ENCODE assay signal across 15 cellular contexts in the genomic region with DNA sequence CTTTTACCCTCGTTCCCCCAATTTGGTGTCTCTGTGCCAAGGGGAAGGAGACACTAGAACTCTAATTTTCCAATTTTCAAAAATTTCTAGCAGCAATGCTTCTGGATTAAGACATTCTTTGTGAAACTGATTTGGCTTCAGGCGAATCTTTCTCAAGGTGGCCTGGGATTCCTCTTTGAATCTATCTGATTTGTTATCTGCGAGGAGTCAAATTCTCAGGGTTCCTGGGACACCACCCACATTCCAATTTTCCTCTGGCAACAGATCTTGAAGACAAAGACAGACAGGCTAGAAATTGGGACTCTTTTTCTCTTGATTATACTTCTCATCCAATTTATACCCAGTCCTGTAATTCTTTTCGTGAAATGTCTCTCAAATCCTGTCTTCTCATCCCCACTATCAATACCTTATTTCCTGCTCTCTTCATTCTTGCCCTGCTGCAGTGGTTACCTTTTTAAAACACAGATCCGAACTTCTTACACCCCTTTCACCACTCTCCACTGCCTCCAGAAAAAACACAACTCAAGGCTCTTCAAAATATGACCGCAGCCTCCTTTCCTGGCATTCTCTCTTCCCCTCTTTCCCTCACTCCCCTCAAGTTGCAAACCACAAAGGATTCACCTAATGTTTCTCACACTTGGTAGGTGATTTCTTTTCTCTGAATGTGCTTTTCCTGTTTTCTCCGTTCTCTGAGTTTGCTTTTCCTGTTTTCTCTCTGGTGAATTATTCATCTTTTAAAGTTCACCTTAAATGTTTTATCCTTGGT. TPM values are rescaled to one million over a fixed set of nuclear protein-coding genes. Genes with fewer than 3 reads are reported as not detected.
DNase-seq lines count a peak whose midpoint lies in the region; ATAC-seq and TF ChIP-seq lines count a peak whose summit lies in the region.
"Had no signal": no experiment of that assay in that cellular context is flagged by ENCODE, and none has a peak within 500 bp of the region (broad histone marks: within the 10 kb centered on the region; RNA-seq: fewer than 3 reads in every experiment).

No MANE protein-coding gene starts in this region.

- H4K20me1 ChIP-seq in GM23338 (replicated peaks; ENCODE audit: insufficient read depth), result peaks cover 9% of the 10 kb centered on the region
- H4K20me1 ChIP-seq in osteoblast (ENCODE audit: insufficient read depth, low read length), result peaks cover 17% of the 10 kb centered on the region

- peak overlapping the region; percentile 80 for H3K4me2 ChIP-seq in GM23338
- H3K4me2 ChIP-seq in osteoblast (ENCODE audit: insufficient read depth, low read length), result no peak overlapping the region

- H3K36me3 ChIP-seq in GM23338 (ENCODE audit: insufficient read depth) (no peaks in the 10 kb centered on the region), osteoblast (ENCODE audit: insufficient read depth, low read length) (no peaks in the 10 kb centered on the region), HAP-1 (replicated peaks) (no peaks in the 10 kb centered on the region)
- H3K36me3 ChIP-seq: ascending aorta had no signal

- H3K9me3 Mint-ChIP-seq in T-helper 2 cell treated with Interferon-gamma antibody and Interleukin-4, amounts not matched to agents 5 μg/mL and 100 μg/mL, for 36 hours, result no peaks in the 10 kb centered on the region
- peaks cover 9% of the 10 kb centered on the region for H3K9me3 Mint-ChIP-seq in GM23338
- H3K9me3 Mint-ChIP-seq in activated T-helper 2 cell treated with anti-CD3 and anti-CD28 coated beads, Interferon-gamma antibody, Interleukin-2, Interleukin-4, amounts not matched to agents 10 μg/mL and 5 μg/mL and 100 μg/mL, durations not matched to agents 14 hours and 24 hours and 36 hours, result no peaks in the 10 kb centered on the region

- H3K4me1 Mint-ChIP-seq in T-helper 2 cell treated with Interferon-gamma antibody and Interleukin-4, amounts not matched to agents 5 μg/mL and 100 μg/mL, for 36 hours (ENCODE audit: low read depth), result peaks cover 54% of the 10 kb centered on the region
- peaks cover 34% of the 10 kb centered on the region for H3K4me1 Mint-ChIP-seq in GM23338
- H3K4me1 Mint-ChIP-seq in activated T-helper 2 cell treated with anti-CD3 and anti-CD28 coated beads, Interferon-gamma antibody, Interleukin-2, Interleukin-4, amounts not matched to agents 10 μg/mL and 5 μg/mL and 100 μg/mL, durations not matched to agents 14 hours and 24 hours and 36 hours (ENCODE audit: low read depth), result peaks cover 41% of the 10 kb centered on the region

- H2AFZ ChIP-seq in GM23338 (peak overlapping the region; percentile 84; the same call in 1 of the 2 replicates), osteoblast (ENCODE audit: low read length) (peak overlapping the region; percentile 25)

- peaks cover 19% of the 10 kb centered on the region for H3K79me2 ChIP-seq in GM23338 (replicated peaks; ENCODE audit: insufficient read depth)
- peaks cover 24% of the 10 kb centered on the region for H3K79me2 ChIP-seq in osteoblast (ENCODE audit: insufficient read depth, low read length)

- H3K36me3 Mint-ChIP-seq in T-helper 2 cell treated with Interferon-gamma antibody and Interleukin-4, amounts not matched to agents 5 μg/mL and 100 μg/mL, for 36 hours (ENCODE audit: low read depth), result peaks cover 1% of the 10 kb centered on the region
- H3K36me3 Mint-ChIP-seq in GM23338 (ENCODE audit: low read depth), result peaks cover 8% of the 10 kb centered on the region
- peaks cover 3% of the 10 kb centered on the region for H3K36me3 Mint-ChIP-seq in activated T-helper 2 cell treated with anti-CD3 and anti-CD28 coated beads, Interferon-gamma antibody, Interleukin-2, Interleukin-4, amounts not matched to agents 10 μg/mL and 5 μg/mL and 100 μg/mL, durations not matched to agents 14 hours and 24 hours and 36 hours (ENCODE audit: low read depth)

- peaks cover 3% of the 10 kb centered on the region; the same call in 1 of the 2 replicates for H3F3A ChIP-seq in GM23338 (replicated peaks; ENCODE audit: low read depth)

- peak overlapping the region; percentile 67 for H3K27ac ChIP-seq in GM23338 (ENCODE audit: low read depth)
- H3K27ac ChIP-seq in osteoblast (ENCODE audit: low read depth, low read length), result no peak overlapping the region
- H3K27ac ChIP-seq: ascending aorta had no signal

- no peaks in the 10 kb centered on the region for H3K9me2 ChIP-seq in GM23338 (ENCODE audit: insufficient read depth)

- H3K4me1 ChIP-seq in GM23338 (ENCODE audit: insufficient read depth), result peaks cover 39% of the 10 kb centered on the region
- H3K4me1 ChIP-seq in osteoblast (ENCODE audit: insufficient read depth, low read length), result peaks cover 23% of the 10 kb centered on the region
- H3K4me1 ChIP-seq in HAP-1, result peaks cover 10% of the 10 kb centered on the region

- TF ChIP-seq CTCF in GM23338 (conservative IDR thresholded peaks at IDR 0.05; ENCODE audit: low read depth in 2 of 2) (no peak), osteoblast (IDR thresholded peaks at IDR 0.05; ENCODE audit: extremely low read depth, low read depth, low read length) (no peak)

- peak overlapping the region; percentile 19 for H3K4me3 Mint-ChIP-seq in T-helper 2 cell treated with Interferon-gamma antibody and Interleukin-4, amounts not matched to agents 5 μg/mL and 100 μg/mL, for 36 hours
- peak overlapping the region; percentile 0; the same call in 1 of the 3 replicates for H3K4me3 Mint-ChIP-seq in GM23338
- peak overlapping the region; percentile 9 for H3K4me3 Mint-ChIP-seq in activated T-helper 2 cell treated with anti-CD3 and anti-CD28 coated beads, Interferon-gamma antibody, Interleukin-2, Interleukin-4, amounts not matched to agents 10 μg/mL and 5 μg/mL and 100 μg/mL, durations not matched to agents 14 hours and 24 hours and 36 hours (ENCODE audit: low read depth)
- H3K4me3 Mint-ChIP-seq: nephron progenitor cell had no signal

- peaks cover 6% of the 10 kb centered on the region for H3K27me3 Mint-ChIP-seq in T-helper 2 cell treated with Interferon-gamma antibody and Interleukin-4, amounts not matched to agents 5 μg/mL and 100 μg/mL, for 36 hours (ENCODE audit: low read depth)
- peaks cover 18% of the 10 kb centered on the region for H3K27me3 Mint-ChIP-seq in GM23338 (ENCODE audit: insufficient read depth, low read depth, poor library complexity)
- H3K27me3 Mint-ChIP-seq in activated T-helper 2 cell treated with anti-CD3 and anti-CD28 coated beads, Interferon-gamma antibody, Interleukin-2, Interleukin-4, amounts not matched to agents 10 μg/mL and 5 μg/mL and 100 μg/mL, durations not matched to agents 14 hours and 24 hours and 36 hours (ENCODE audit: low read depth), result no peaks in the 10 kb centered on the region

- H3K27me3 ChIP-seq in GM23338 (ENCODE audit: insufficient read depth) (0 out of 2 replicates have a peak, but pooled peaks cover 4% of the 10 kb centered on the region), osteoblast (ENCODE audit: insufficient read depth, low read length) (no peaks in the 10 kb centered on the region), HAP-1 (ENCODE audit: low read depth) (no peaks in the 10 kb centered on the region)
- H3K27me3 ChIP-seq: ascending aorta had no signal

- peak overlapping the region; percentile 0 for H3K27ac Mint-ChIP-seq in T-helper 2 cell treated with Interferon-gamma antibody and Interleukin-4, amounts not matched to agents 5 μg/mL and 100 μg/mL, for 36 hours
- no peak overlapping the region for H3K27ac Mint-ChIP-seq in GM23338
- H3K27ac Mint-ChIP-seq in activated T-helper 2 cell treated with anti-CD3 and anti-CD28 coated beads, Interferon-gamma antibody, Interleukin-2, Interleukin-4, amounts not matched to agents 10 μg/mL and 5 μg/mL and 100 μg/mL, durations not matched to agents 14 hours and 24 hours and 36 hours, result peak overlapping the region; percentile 19
- H3K27ac Mint-ChIP-seq: nephron progenitor cell had no signal

- no peak for DNase-seq in T-helper 2 cell treated with Interferon-gamma antibody and Interleukin-4, amounts not matched to agents 5 μg/mL and 100 μg/mL, for 36 hours (ENCODE audit: low spot score)
- DNase-seq in T-helper 2 cell (no peak), GM23338 (ENCODE audit: low spot score) (peak; percentile 55), osteoblast (ENCODE audit: insufficient read length, low spot score, missing footprints) (no peak), HAP-1 (ENCODE audit: low spot score in 2 of 2) (no peak)
- DNase-seq in activated T-helper 2 cell treated with anti-CD3 and anti-CD28 coated beads, Interferon-gamma antibody, Interleukin-2, Interleukin-4, amounts not matched to agents 10 μg/mL and 5 μg/mL and 100 μg/mL, durations not matched to agents 14 hours and 24 hours and 36 hours (ENCODE audit: low spot score), result no peak
- DNase-seq: 8988T, COR-L47, NCI-H2081, nephron progenitor cell, Right ventricle myocardium superior had no signal

- intact Hi-C loops in activated T-helper 2 cell treated with anti-CD3 and anti-CD28 coated beads, Interferon-gamma antibody, Interleukin-2, Interleukin-4, amounts not matched to agents 10 μg/mL and 5 μg/mL and 100 μg/mL, durations not matched to agents 14 hours and 24 hours and 36 hours (cut with micrococcal nuclease), result loop anchor here (5.0 kb wide), 1 partner anchor 458 kb away; the partner anchor contains the start of gene TIPRL

- in situ Hi-C loops in HAP-1 (cut with MboI; ENCODE audit: low sequenced_read_pairs), result no loop called here

- ATAC-seq in GM23338, result no peak
- ATAC-seq in HG03565 (IDR thresholded peaks at IDR 0.05; ENCODE audit: unreplicated experiment), result no peak
- ATAC-seq in GM21737 (IDR thresholded peaks at IDR 0.05; ENCODE audit: unreplicated experiment), result no peak
- ATAC-seq: left lobe of liver had no signal

- peak overlapping the region; percentile 33; the same call in 1 of the 2 replicates for H3K4me3 ChIP-seq in GM23338
- no peak overlapping the region for H3K4me3 ChIP-seq in osteoblast (ENCODE audit: insufficient read depth, low read length)
- no peak overlapping the region for H3K4me3 ChIP-seq in HAP-1
- H3K4me3 ChIP-seq: ascending aorta had no signal

- H3K9me3 ChIP-seq in osteoblast (ENCODE audit: low read depth, low read length), result no peaks in the 10 kb centered on the region
- H3K9me3 ChIP-seq in HAP-1, result no peaks in the 10 kb centered on the region
- H3K9me3 ChIP-seq: ascending aorta had no signal

TF ChIP-seq in GM23338, 12 proteins besides CTCF, POLR2A, EP300 and RAD21 (continues in another document):
- TF ChIP-seq, protein P1, sequence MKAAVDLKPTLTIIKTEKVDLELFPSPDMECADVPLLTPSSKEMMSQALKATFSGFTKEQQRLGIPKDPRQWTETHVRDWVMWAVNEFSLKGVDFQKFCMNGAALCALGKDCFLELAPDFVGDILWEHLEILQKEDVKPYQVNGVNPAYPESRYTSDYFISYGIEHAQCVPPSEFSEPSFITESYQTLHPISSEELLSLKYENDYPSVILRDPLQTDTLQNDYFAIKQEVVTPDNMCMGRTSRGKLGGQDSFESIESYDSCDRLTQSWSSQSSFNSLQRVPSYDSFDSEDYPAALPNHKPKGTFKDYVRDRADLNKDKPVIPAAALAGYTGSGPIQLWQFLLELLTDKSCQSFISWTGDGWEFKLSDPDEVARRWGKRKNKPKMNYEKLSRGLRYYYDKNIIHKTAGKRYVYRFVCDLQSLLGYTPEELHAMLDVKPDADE (IDR thresholded peaks at IDR 0.05), result no peak

RNA-seq across cellular contexts. Expression of gene MPZL1, which starts 2.7 kb away (rescaled TPM):
- 85.1 and 86.5 TPM in 2 replicates for total RNA-seq in GM23338 (2014; rRNA removed; shearing (Covaris generic))
- 26.6 and 35.1 TPM in 2 replicates for polyA plus RNA-seq in GM23338 (2016; fragmentation: Nextera tagmentation; extraction: Ambion mirVana)
- 36.7 and 40.5 TPM in 2 replicates for total RNA-seq in activated T-helper 2 cell treated with anti-CD3 and anti-CD28 coated beads, Interferon-gamma antibody, Interleukin-2, Interleukin-4, amounts not matched to agents 10 μg/mL and 5 μg/mL and 100 μg/mL, durations not matched to agents 14 hours and 24 hours and 36 hours
- 189 and 215 TPM in 2 replicates for total RNA-seq in osteoblast
